ENCODE assay signal across 3 cellular contexts in the genomic region with DNA sequence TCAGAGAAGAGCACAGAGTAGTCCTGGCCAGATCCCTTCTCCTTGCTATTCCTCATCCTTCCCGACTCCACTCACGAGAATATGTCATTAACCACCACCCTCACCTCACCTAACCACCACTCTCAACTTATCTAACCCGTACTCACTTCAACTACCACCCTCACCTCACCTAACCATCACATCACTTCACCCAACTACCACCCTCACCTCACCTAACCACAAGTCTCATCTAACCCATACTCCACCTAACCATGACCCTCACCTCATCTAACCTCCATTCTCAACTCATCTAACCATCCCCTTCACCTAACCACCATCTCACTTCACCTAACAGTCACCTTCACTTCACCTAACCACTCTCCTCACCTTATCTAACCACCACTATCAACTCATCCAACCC.
TF ChIP-seq lines count a peak whose summit lies in the region.

No MANE protein-coding gene starts in this region.

TF ChIP-seq in GM12891, 5 proteins besides CTCF, POLR2A, EP300 and RAD21:
- TF ChIP-seq TAF1 (IDR thresholded peaks at IDR 0.05; ENCODE audit: low read depth, low read length) (no peak), PAX5 (IDR thresholded peaks at IDR 0.05; ENCODE audit: insufficient read depth, low read length, severe bottlenecking) (no peak), POLR2AphosphoS5 (IDR thresholded peaks at IDR 0.05; ENCODE audit: low read depth, low read length) (no peak)

TF ChIP-seq in HEK293, 187 proteins besides CTCF, POLR2A, EP300 and RAD21:
- TF ChIP-seq, protein P1, sequence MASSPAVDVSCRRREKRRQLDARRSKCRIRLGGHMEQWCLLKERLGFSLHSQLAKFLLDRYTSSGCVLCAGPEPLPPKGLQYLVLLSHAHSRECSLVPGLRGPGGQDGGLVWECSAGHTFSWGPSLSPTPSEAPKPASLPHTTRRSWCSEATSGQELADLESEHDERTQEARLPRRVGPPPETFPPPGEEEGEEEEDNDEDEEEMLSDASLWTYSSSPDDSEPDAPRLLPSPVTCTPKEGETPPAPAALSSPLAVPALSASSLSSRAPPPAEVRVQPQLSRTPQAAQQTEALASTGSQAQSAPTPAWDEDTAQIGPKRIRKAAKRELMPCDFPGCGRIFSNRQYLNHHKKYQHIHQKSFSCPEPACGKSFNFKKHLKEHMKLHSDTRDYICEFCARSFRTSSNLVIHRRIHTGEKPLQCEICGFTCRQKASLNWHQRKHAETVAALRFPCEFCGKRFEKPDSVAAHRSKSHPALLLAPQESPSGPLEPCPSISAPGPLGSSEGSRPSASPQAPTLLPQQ (tag by site-specific recombination; IDR thresholded peaks at IDR 0.05) = no peak
- TF ChIP-seq ZNF768 (tag by site-specific recombination; IDR thresholded peaks at IDR 0.05) (no peak), ZNF10 (tag by site-specific recombination; IDR thresholded peaks at IDR 0.05) (peak; percentile 12; the same call in 1 of the 2 replicates), ZNF211 (tag by site-specific recombination; IDR thresholded peaks at IDR 0.05; ENCODE audit: low read depth) (no peak), MEIS1 (CRISPR knock-in tag; IDR thresholded peaks at IDR 0.05; ENCODE audit: borderline replicate concordance) (no peak), SP7 (tag by site-specific recombination; IDR thresholded peaks at IDR 0.05) (no peak), BCL11A (tag by site-specific recombination; IDR thresholded peaks at IDR 0.05; ENCODE audit: low read depth) (no peak), ZNF792 (tag by site-specific recombination; IDR thresholded peaks at IDR 0.05) (no peak), AEBP2 (tag by site-specific recombination; IDR thresholded peaks at IDR 0.05; ENCODE audit: borderline replicate concordance) (no peak), ZNF2 (tag by site-specific recombination; IDR thresholded peaks at IDR 0.05) (no peak), PRDM1 (tag by site-specific recombination; IDR thresholded peaks at IDR 0.05) (peak; percentile 29; the same call in 1 of the 2 replicates)
- TF ChIP-seq, protein P2, sequence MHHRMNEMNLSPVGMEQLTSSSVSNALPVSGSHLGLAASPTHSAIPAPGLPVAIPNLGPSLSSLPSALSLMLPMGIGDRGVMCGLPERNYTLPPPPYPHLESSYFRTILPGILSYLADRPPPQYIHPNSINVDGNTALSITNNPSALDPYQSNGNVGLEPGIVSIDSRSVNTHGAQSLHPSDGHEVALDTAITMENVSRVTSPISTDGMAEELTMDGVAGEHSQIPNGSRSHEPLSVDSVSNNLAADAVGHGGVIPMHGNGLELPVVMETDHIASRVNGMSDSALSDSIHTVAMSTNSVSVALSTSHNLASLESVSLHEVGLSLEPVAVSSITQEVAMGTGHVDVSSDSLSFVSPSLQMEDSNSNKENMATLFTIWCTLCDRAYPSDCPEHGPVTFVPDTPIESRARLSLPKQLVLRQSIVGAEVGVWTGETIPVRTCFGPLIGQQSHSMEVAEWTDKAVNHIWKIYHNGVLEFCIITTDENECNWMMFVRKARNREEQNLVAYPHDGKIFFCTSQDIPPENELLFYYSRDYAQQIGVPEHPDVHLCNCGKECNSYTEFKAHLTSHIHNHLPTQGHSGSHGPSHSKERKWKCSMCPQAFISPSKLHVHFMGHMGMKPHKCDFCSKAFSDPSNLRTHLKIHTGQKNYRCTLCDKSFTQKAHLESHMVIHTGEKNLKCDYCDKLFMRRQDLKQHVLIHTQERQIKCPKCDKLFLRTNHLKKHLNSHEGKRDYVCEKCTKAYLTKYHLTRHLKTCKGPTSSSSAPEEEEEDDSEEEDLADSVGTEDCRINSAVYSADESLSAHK (tag by site-specific recombination; IDR thresholded peaks at IDR 0.05) = no peak
- TF ChIP-seq, protein P3, sequence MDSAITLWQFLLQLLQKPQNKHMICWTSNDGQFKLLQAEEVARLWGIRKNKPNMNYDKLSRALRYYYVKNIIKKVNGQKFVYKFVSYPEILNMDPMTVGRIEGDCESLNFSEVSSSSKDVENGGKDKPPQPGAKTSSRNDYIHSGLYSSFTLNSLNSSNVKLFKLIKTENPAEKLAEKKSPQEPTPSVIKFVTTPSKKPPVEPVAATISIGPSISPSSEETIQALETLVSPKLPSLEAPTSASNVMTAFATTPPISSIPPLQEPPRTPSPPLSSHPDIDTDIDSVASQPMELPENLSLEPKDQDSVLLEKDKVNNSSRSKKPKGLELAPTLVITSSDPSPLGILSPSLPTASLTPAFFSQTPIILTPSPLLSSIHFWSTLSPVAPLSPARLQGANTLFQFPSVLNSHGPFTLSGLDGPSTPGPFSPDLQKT (IDR thresholded peaks at IDR 0.05; ENCODE audit: borderline replicate concordance, low read depth, low read length) = no peak

TF ChIP-seq in H1, 55 proteins besides CTCF, POLR2A, EP300 and RAD21:
- no peak for TF ChIP-seq TEAD4 (IDR thresholded peaks at IDR 0.05; ENCODE audit: low read depth, low read length)
- no peak for TF ChIP-seq JUN (IDR thresholded peaks at IDR 0.05; ENCODE audit: low read depth, low read length)
- TF ChIP-seq MAFK (IDR thresholded peaks at IDR 0.05; ENCODE audit: low read depth, low read length) = no peak
- TF ChIP-seq, protein P4, sequence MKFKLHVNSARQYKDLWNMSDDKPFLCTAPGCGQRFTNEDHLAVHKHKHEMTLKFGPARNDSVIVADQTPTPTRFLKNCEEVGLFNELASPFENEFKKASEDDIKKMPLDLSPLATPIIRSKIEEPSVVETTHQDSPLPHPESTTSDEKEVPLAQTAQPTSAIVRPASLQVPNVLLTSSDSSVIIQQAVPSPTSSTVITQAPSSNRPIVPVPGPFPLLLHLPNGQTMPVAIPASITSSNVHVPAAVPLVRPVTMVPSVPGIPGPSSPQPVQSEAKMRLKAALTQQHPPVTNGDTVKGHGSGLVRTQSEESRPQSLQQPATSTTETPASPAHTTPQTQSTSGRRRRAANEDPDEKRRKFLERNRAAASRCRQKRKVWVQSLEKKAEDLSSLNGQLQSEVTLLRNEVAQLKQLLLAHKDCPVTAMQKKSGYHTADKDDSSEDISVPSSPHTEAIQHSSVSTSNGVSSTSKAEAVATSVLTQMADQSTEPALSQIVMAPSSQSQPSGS (IDR thresholded peaks at IDR 0.05; ENCODE audit: low read length) = no peak
- TF ChIP-seq SRF (IDR thresholded peaks at IDR 0.05; ENCODE audit: low read depth, low read length) = no peak
- no peak for TF ChIP-seq E2F6 (IDR thresholded peaks at IDR 0.05)
- no peak for TF ChIP-seq RXRA (IDR thresholded peaks at IDR 0.05; ENCODE audit: insufficient read depth, low read depth, low read length)
- no peak for TF ChIP-seq HDAC6 (IDR thresholded peaks at IDR 0.05; ENCODE audit: low read depth, low read length)
- no peak for TF ChIP-seq POLR2AphosphoS5 (IDR thresholded peaks at IDR 0.05; ENCODE audit: low read depth, low read length)
- no peak for TF ChIP-seq PHF8 (conservative IDR thresholded peaks at IDR 0.05; ENCODE audit: low read depth, low read length)
- no peak for TF ChIP-seq SP2 (IDR thresholded peaks at IDR 0.05; ENCODE audit: low read length)
